In the genomic region with DNA sequence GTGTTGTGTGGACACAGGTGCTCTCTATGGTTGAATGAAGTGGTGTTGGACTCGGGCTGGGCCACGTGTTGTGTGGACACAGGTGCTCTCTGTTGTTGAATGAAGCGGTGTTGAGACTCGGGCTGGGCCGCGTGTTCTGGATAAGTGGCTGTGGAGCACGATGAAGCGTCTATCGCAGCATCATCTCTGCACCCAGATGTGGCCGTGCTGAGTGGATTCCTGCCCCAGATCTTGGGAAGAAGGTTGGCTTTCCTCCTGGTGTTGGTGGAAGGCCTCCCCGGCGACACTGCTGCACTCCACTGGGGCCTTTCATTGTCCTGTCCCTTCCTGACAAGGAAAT, we compare ENCODE assay signal across 25 cellular contexts.
A peak's percentile ranks its signal among the peaks of the same experiment; 100 is the strongest.
DNase-seq lines count a peak whose midpoint lies in the region; ATAC-seq and TF ChIP-seq lines count a peak whose summit lies in the region.
"Had no signal": no experiment of that assay in that cellular context is flagged by ENCODE, and none has a peak within 500 bp of the region (broad histone marks: within the 10 kb centered on the region; RNA-seq: fewer than 3 reads in every experiment).

No MANE protein-coding gene starts in this region.

- ATAC-seq in stimulated activated naive CD8-positive, alpha-beta T cell treated with anti-CD3 and anti-CD28 coated beads, Interleukin-15, Interleukin-2, amounts not matched to agents 100 U/mL and 50 U/mL, for 24 hours, result no peak
- ATAC-seq in activated naive CD8-positive, alpha-beta T cell treated with anti-CD3 and anti-CD28 coated beads, Interleukin-2, amount 10 ng/mL, durations not matched to agents 7 days and 5 days (ENCODE audit: low read depth), result no peak
- no peak for ATAC-seq in stimulated activated naive B cell treated with anti-CD40 and anti-IgM and Interleukin-4, amounts not matched to agents 10 μg/mL and 1 μg/mL and 100 μg/mL, for 72 hours (replicated peaks)
- ATAC-seq in HG02763 (IDR thresholded peaks at IDR 0.05; ENCODE audit: unreplicated experiment), result no peak
- ATAC-seq: stimulated activated naive CD8-positive, alpha-beta T cell treated with anti-CD3 and anti-CD28 coated beads, Interleukin-15, amount 100 ng/mL, for 72 hours had no signal

- peaks cover 5% of the 10 kb centered on the region for H3K36me3 Mint-ChIP-seq in stimulated activated naive CD8-positive, alpha-beta T cell treated with anti-CD3 and anti-CD28 coated beads, Interleukin-15, Interleukin-2, amounts not matched to agents 100 ng/mL and 50 ng/mL, for 24 hours (ENCODE audit: low read depth)
- peaks cover 8% of the 10 kb centered on the region for H3K36me3 Mint-ChIP-seq in activated naive CD8-positive, alpha-beta T cell treated with anti-CD3 and anti-CD28 coated beads, Interleukin-2, amount 10 ng/mL, durations not matched to agents 7 days and 5 days
- H3K36me3 Mint-ChIP-seq in stimulated activated naive B cell treated with anti-CD40 and anti-IgM and Interleukin-4, amounts not matched to agents 10 μg/mL and 1 μg/mL and 100 μg/mL, for 72 hours, result peaks cover 2 to 17% of the 10 kb centered on the region in 2 donors
- H3K36me3 Mint-ChIP-seq in osteocyte (ENCODE audit: unreplicated experiment), result no peaks in the 10 kb centered on the region

- POLR2A ChIA-PET in activated naive CD8-positive, alpha-beta T cell treated with anti-CD3 and anti-CD28 coated beads, Interleukin-2, amount 10 ng/mL, durations not matched to agents 7 days and 5 days (lab: Charles Lee), result no interaction called here

- peaks cover 66% of the 10 kb centered on the region for H3K4me1 Mint-ChIP-seq in stimulated activated naive CD8-positive, alpha-beta T cell treated with anti-CD3 and anti-CD28 coated beads, Interleukin-15, Interleukin-2, amounts not matched to agents 100 ng/mL and 50 ng/mL, for 24 hours (ENCODE audit: low read depth)
- peaks cover 35% of the 10 kb centered on the region for H3K4me1 Mint-ChIP-seq in activated naive CD8-positive, alpha-beta T cell treated with anti-CD3 and anti-CD28 coated beads, Interleukin-2, amount 10 ng/mL, durations not matched to agents 7 days and 5 days
- peaks cover 34 to 58% of the 10 kb centered on the region in 2 donors for H3K4me1 Mint-ChIP-seq in stimulated activated naive B cell treated with anti-CD40 and anti-IgM and Interleukin-4, amounts not matched to agents 10 μg/mL and 1 μg/mL and 100 μg/mL, for 72 hours
- H3K4me1 Mint-ChIP-seq in osteocyte (ENCODE audit: unreplicated experiment), result peaks cover 2% of the 10 kb centered on the region

- DNase-seq in NCI-H146 (lab: John Stamatoyannopoulos, UW), result peak; percentile 47
- DNase-seq in NCI-H146 treated with DMSO at 0.1 percent for 48 hours (lab: John Stamatoyannopoulos, UW; ENCODE audit: unreplicated experiment), result no peak
- DNase-seq in stimulated activated naive CD8-positive, alpha-beta T cell treated with anti-CD3 and anti-CD28 coated beads, Interleukin-15, Interleukin-2, amounts not matched to agents 100 U/mL and 50 U/mL, for 24 hours, result no peak
- DNase-seq in activated naive CD8-positive, alpha-beta T cell treated with anti-CD3 and anti-CD28 coated beads, Interleukin-2, amount 10 ng/mL, durations not matched to agents 7 days and 5 days, result no peak
- DNase-seq in stimulated activated naive B cell treated with anti-CD40 and anti-IgM and Interleukin-4, amounts not matched to agents 10 μg/mL and 1 μg/mL and 100 μg/mL, for 72 hours, result no peak
- no peak for DNase-seq in osteocyte (ENCODE audit: extremely low spot score, unreplicated experiment)
- DNase-seq: 8988T; activated CD4-positive, CD25-positive, alpha-beta regulatory T cell; amygdala; BE2C; dorsolateral prefrontal cortex; foreskin melanocyte; GDM1; GM23248; hypothalamus; NCI-H1436; NCI-H524 treated with DMSO at 0.1 percent for 48 hours; OCI-M1; ovary; stimulated activated naive CD8-positive, alpha-beta T cell treated with anti-CD3 and anti-CD28 coated beads, Interleukin-15, amount 100 ng/mL, for 72 hours; T-helper 9 cell; transverse colon had no signal

- H3K27me3 Mint-ChIP-seq in stimulated activated naive CD8-positive, alpha-beta T cell treated with anti-CD3 and anti-CD28 coated beads, Interleukin-15, Interleukin-2, amounts not matched to agents 100 ng/mL and 50 ng/mL, for 24 hours, result no peaks in the 10 kb centered on the region
- no peaks in the 10 kb centered on the region for H3K27me3 Mint-ChIP-seq in activated naive CD8-positive, alpha-beta T cell treated with anti-CD3 and anti-CD28 coated beads, Interleukin-2, amount 10 ng/mL, durations not matched to agents 7 days and 5 days
- H3K27me3 Mint-ChIP-seq in stimulated activated naive B cell treated with anti-CD40 and anti-IgM and Interleukin-4, amounts not matched to agents 10 μg/mL and 1 μg/mL and 100 μg/mL, for 72 hours, result no peaks in the 10 kb centered on the region
- no peaks in the 10 kb centered on the region for H3K27me3 Mint-ChIP-seq in osteocyte (ENCODE audit: unreplicated experiment)
- H3K27me3 Mint-ChIP-seq: stimulated activated naive CD8-positive, alpha-beta T cell treated with anti-CD3 and anti-CD28 coated beads, Interleukin-15, amount 100 ng/mL, for 72 hours had no signal

- no peak for TF ChIP-seq CTCF in osteocyte (IDR thresholded peaks at IDR 0.05)

- H3K9me3 Mint-ChIP-seq in stimulated activated naive CD8-positive, alpha-beta T cell treated with anti-CD3 and anti-CD28 coated beads, Interleukin-15, Interleukin-2, amounts not matched to agents 100 ng/mL and 50 ng/mL, for 24 hours, result no peaks in the 10 kb centered on the region
- H3K9me3 Mint-ChIP-seq in activated naive CD8-positive, alpha-beta T cell treated with anti-CD3 and anti-CD28 coated beads, Interleukin-2, amount 10 ng/mL, durations not matched to agents 7 days and 5 days, result no peaks in the 10 kb centered on the region
- H3K9me3 Mint-ChIP-seq in stimulated activated naive B cell treated with anti-CD40 and anti-IgM and Interleukin-4, amounts not matched to agents 10 μg/mL and 1 μg/mL and 100 μg/mL, for 72 hours, result no peaks in the 10 kb centered on the region
- no peaks in the 10 kb centered on the region for H3K9me3 Mint-ChIP-seq in osteocyte (ENCODE audit: unreplicated experiment)
- H3K9me3 Mint-ChIP-seq: activated T-helper 2 cell treated with anti-CD3 and anti-CD28 coated beads, Interferon-gamma antibody, Interleukin-2, Interleukin-4, amounts not matched to agents 10 μg/mL and 5 μg/mL and 100 μg/mL, durations not matched to agents 14 hours and 24 hours and 36 hours; stimulated activated naive CD8-positive, alpha-beta T cell treated with anti-CD3 and anti-CD28 coated beads, Interleukin-15, amount 100 ng/mL, for 72 hours had no signal

- peak overlapping the region; percentile 43 for H3K27ac Mint-ChIP-seq in stimulated activated naive CD8-positive, alpha-beta T cell treated with anti-CD3 and anti-CD28 coated beads, Interleukin-15, Interleukin-2, amounts not matched to agents 100 ng/mL and 50 ng/mL, for 24 hours
- peak overlapping the region; percentile 21 for H3K27ac Mint-ChIP-seq in activated naive CD8-positive, alpha-beta T cell treated with anti-CD3 and anti-CD28 coated beads, Interleukin-2, amount 10 ng/mL, durations not matched to agents 7 days and 5 days
- no peak overlapping the region for H3K27ac Mint-ChIP-seq in stimulated activated naive B cell treated with anti-CD40 and anti-IgM and Interleukin-4, amounts not matched to agents 10 μg/mL and 1 μg/mL and 100 μg/mL, for 72 hours
- H3K27ac Mint-ChIP-seq in osteocyte (ENCODE audit: unreplicated experiment), result no peak overlapping the region

- no peak overlapping the region for H3K4me3 Mint-ChIP-seq in stimulated activated naive CD8-positive, alpha-beta T cell treated with anti-CD3 and anti-CD28 coated beads, Interleukin-15, Interleukin-2, amounts not matched to agents 100 ng/mL and 50 ng/mL, for 24 hours
- no peak overlapping the region for H3K4me3 Mint-ChIP-seq in activated naive CD8-positive, alpha-beta T cell treated with anti-CD3 and anti-CD28 coated beads, Interleukin-2, amount 10 ng/mL, durations not matched to agents 7 days and 5 days
- H3K4me3 Mint-ChIP-seq in stimulated activated naive B cell treated with anti-CD40 and anti-IgM and Interleukin-4, amounts not matched to agents 10 μg/mL and 1 μg/mL and 100 μg/mL, for 72 hours, result no peak overlapping the region
- H3K4me3 Mint-ChIP-seq in osteocyte (ENCODE audit: unreplicated experiment), result no peak overlapping the region
- H3K4me3 Mint-ChIP-seq: stimulated activated naive CD8-positive, alpha-beta T cell treated with anti-CD3 and anti-CD28 coated beads, Interleukin-15, amount 100 ng/mL, for 72 hours had no signal

Comparison
In these comparisons a context has a peak if more than half of its experiments do, and no peak if none do; other contexts are left out.
1. H3K27ac Mint-ChIP-seq: peak in stimulated activated naive CD8-positive, alpha-beta T cell treated with anti-CD3 and anti-CD28 coated beads, Interleukin-15, Interleukin-2, amounts not matched to agents 100 ng/mL and 50 ng/mL, for 24 hours (single experiment) and activated naive CD8-positive, alpha-beta T cell treated with anti-CD3 and anti-CD28 coated beads, Interleukin-2, amount 10 ng/mL, durations not matched to agents 7 days and 5 days (single experiment); none in stimulated activated naive B cell treated with anti-CD40 and anti-IgM and Interleukin-4, amounts not matched to agents 10 μg/mL and 1 μg/mL and 100 μg/mL, for 72 hours (single experiment) and osteocyte (single experiment).